ENCODE assay signal across 19 cellular contexts in genomic region chr6:166424431-166424830, GRCh38.
"Had no signal": no experiment of that assay in that cellular context is flagged by ENCODE, and none has a peak within 500 bp of the region (broad histone marks: within the 10 kb centered on the region; RNA-seq: fewer than 3 reads in every experiment).

No MANE protein-coding gene starts in this region.

- H3K27ac Mint-ChIP-seq: activated CD4-positive, alpha-beta memory T cell treated with anti-CD3 and anti-CD28 coated beads for 36 hours; activated CD4-positive, alpha-beta T cell treated with anti-CD3 and anti-CD28 coated beads, Interleukin-2, amount 10 ng/mL, durations not matched to agents 7 days and 5 days; activated naive CD4-positive, alpha-beta T cell treated with anti-CD3 and anti-CD28 coated beads, Interleukin-2, amount 10 ng/mL, durations not matched to agents 7 days and 5 days; activated naive CD8-positive, alpha-beta T cell treated with anti-CD3 and anti-CD28 coated beads for 36 hours; T-helper 1 cell treated with Interleukin-12 subunit alpha and Interleukin-12 subunit beta and Interleukin-4 antibody, amounts not matched to agents 30 μg/mL and 1 μg/mL, for 36 hours; WTC11 had no signal

- ATAC-seq: activated T-cell treated with anti-CD3 and anti-CD28 coated beads, Interleukin-2, amount 50 U/mL, for 4 hours; WTC11 had no signal

- H3K9me3 Mint-ChIP-seq: activated CD4-positive, alpha-beta T cell treated with anti-CD3 and anti-CD28 coated beads, Interleukin-2, amount 10 ng/mL, durations not matched to agents 7 days and 5 days; T-helper 1 cell treated with Interleukin-12 subunit alpha and Interleukin-12 subunit beta and Interleukin-4 antibody, amounts not matched to agents 30 μg/mL and 1 μg/mL, for 36 hours had no signal

- DNase-seq: activated CD4-positive, alpha-beta memory T cell treated with anti-CD3 and anti-CD28 coated beads for 36 hours; activated CD4-positive, alpha-beta T cell treated with anti-CD3 and anti-CD28 coated beads, Interleukin-2, amount 10 ng/mL, durations not matched to agents 7 days and 5 days; activated CD4-positive, CD25-positive, alpha-beta regulatory T cell treated with anti-CD3 and anti-CD28 coated beads, Interleukin-2, amount 50 U/mL, for 72 hours; activated CD8-positive, alpha-beta memory T cell treated with anti-CD3 and anti-CD28 coated beads for 24 hours; activated gamma-delta T cell treated with Interleukin-2 at 50 U/mL for 16 hours; activated naive CD4-positive, alpha-beta T cell treated with anti-CD3 and anti-CD28 coated beads, Interleukin-2, amount 10 ng/mL, durations not matched to agents 7 days and 5 days; activated naive CD8-positive, alpha-beta T cell treated with anti-CD3 and anti-CD28 coated beads for 36 hours; activated T-cell treated with anti-CD3 and anti-CD28 coated beads, Interleukin-2, amount 50 U/mL, for 4 hours; IMR-90; Kasumi-1; KBM-7; NCI-H1105 treated with DMSO at 0.1 percent for 48 hours; NCI-H1436 treated with DMSO at 0.1 percent for 48 hours; NCI-H187; NCI-H2081; NCI-H524; SHP77 treated with DMSO at 0.1 percent for 48 hours had no signal

- H3K4me3 Mint-ChIP-seq: activated CD4-positive, alpha-beta memory T cell treated with anti-CD3 and anti-CD28 coated beads for 36 hours; activated CD4-positive, alpha-beta T cell treated with anti-CD3 and anti-CD28 coated beads, Interleukin-2, amount 10 ng/mL, durations not matched to agents 7 days and 5 days; activated naive CD4-positive, alpha-beta T cell treated with anti-CD3 and anti-CD28 coated beads, Interleukin-2, amount 10 ng/mL, durations not matched to agents 7 days and 5 days; activated naive CD8-positive, alpha-beta T cell treated with anti-CD3 and anti-CD28 coated beads for 36 hours; activated T-cell treated with anti-CD3 and anti-CD28 coated beads, Interleukin-2, amount 50 U/mL, for 4 hours; T-helper 1 cell treated with Interleukin-12 subunit alpha and Interleukin-12 subunit beta and Interleukin-4 antibody, amounts not matched to agents 30 μg/mL and 1 μg/mL, for 36 hours; WTC11 had no signal

- H3K27me3 Mint-ChIP-seq: activated CD4-positive, alpha-beta memory T cell treated with anti-CD3 and anti-CD28 coated beads for 36 hours; activated CD4-positive, alpha-beta T cell treated with anti-CD3 and anti-CD28 coated beads, Interleukin-2, amount 10 ng/mL, durations not matched to agents 7 days and 5 days; activated naive CD8-positive, alpha-beta T cell treated with anti-CD3 and anti-CD28 coated beads for 36 hours had no signal
